In the genomic region with DNA sequence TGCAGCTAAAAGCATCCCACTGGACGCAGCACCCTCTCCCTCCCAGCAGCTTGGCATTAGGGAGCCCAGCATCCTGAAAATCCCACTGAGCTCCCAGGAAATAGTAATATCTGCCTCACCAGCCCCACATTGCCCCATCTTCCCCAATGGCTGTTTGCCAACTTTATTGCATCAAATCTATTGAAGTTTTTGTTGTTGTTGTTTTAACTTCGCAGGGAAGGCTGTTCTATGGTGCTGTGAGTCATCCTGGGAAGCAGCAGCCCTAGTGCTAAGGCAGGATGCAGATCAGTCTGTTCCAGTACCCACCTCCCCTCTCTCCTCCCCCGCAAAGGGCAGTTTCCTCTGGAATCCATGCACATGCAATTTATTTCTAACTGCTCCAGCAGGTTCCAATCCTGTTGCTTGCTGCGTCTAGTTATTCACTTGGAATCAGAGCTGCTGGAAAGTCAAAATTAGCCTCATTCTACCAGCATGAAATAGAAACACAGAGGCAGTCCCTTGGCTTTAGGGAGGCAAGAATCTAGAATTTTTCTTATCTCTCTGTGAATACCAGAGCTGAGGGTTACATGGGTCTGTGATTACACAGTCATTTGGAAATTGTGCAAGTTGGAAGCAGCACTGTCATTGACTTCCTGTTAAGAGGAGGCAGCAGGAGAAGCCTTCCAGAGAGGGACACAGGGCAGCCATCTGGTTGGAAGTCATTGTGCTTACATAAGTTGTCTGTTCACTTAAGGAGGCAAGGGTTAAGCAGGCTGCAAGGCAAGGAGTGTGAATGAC, we compare ENCODE assay signal across 9 cellular contexts.
A peak's percentile ranks its signal among the peaks of the same experiment; 100 is the strongest.
DNase-seq lines count a peak whose midpoint lies in the region; ATAC-seq and TF ChIP-seq lines count a peak whose summit lies in the region.
"Had no signal": no experiment of that assay in that cellular context is flagged by ENCODE, and none has a peak within 500 bp of the region (broad histone marks: within the 10 kb centered on the region; RNA-seq: fewer than 3 reads in every experiment).

No MANE protein-coding gene starts in this region.

- H3K9me3 ChIP-seq in HUES48 (ENCODE audit: control insufficient read depth, insufficient read depth, low read length): no peaks in the 10 kb centered on the region

- CTCF ChIA-PET in T-cell (lab: Charles Lee): no interaction called here

- TF ChIP-seq CTCF in brain microvascular endothelial cell (IDR thresholded peaks at IDR 0.05; ENCODE audit: low read depth, low read length, missing control alignments): no peak

- no peak overlapping the region for H3K9ac ChIP-seq in HUES48 (ENCODE audit: low read depth, low read length)

- peaks cover 0 to 7% (median 3%) of the 10 kb centered on the region in 3 donors for H3K9me3 Mint-ChIP-seq in T-cell

- H3K27ac Mint-ChIP-seq in T-cell: no peak overlapping the region

- H3K36me3 ChIP-seq in HUES48 (ENCODE audit: control insufficient read depth, insufficient read depth, low read length) (no peaks in the 10 kb centered on the region), brain microvascular endothelial cell (replicated peaks) (no peaks in the 10 kb centered on the region)

- in situ Hi-C loops in brain microvascular endothelial cell (cut with HindIII; ENCODE audit: low pct_ligation_motif_present, low sequenced_read_pairs): no loop called here

- H3K4me3 Mint-ChIP-seq in T-cell: no peak overlapping the region
- H3K4me3 Mint-ChIP-seq: activated T-cell treated with anti-CD3 and anti-CD28 coated beads, Interleukin-2, amount 50 U/mL, for 4 hours had no signal

- H3K4me1 Mint-ChIP-seq in T-cell: no peaks in the 10 kb centered on the region

- H3K27me3 Mint-ChIP-seq in T-cell: peaks cover 31 to 44% of the 10 kb centered on the region in 2 donors

- H3K4me1 ChIP-seq in HUES48 (ENCODE audit: control insufficient read depth, insufficient read depth, low read length): peaks cover 7% of the 10 kb centered on the region; the same call in 1 of the 2 replicates

- H3K27me3 ChIP-seq in HUES48 (ENCODE audit: control insufficient read depth, insufficient read depth, low read length): no peaks in the 10 kb centered on the region
- no peaks in the 10 kb centered on the region for H3K27me3 ChIP-seq in brain microvascular endothelial cell (replicated peaks)

- H3K27ac ChIP-seq in HUES48 (ENCODE audit: low read depth, low read length) (peak overlapping the region; percentile 54), brain microvascular endothelial cell (peak overlapping the region; percentile 24)

- POLR2A ChIA-PET in T-cell (lab: Charles Lee): no interaction called here

- no peak for ATAC-seq in T-cell (replicated peaks in 1 of 4)
- no peak for ATAC-seq in HG02678 (IDR thresholded peaks at IDR 0.05; ENCODE audit: unreplicated experiment)
- ATAC-seq: activated T-cell treated with anti-CD3 and anti-CD28 coated beads, Interleukin-2, amount 50 U/mL, for 4 hours had no signal

- no peak overlapping the region for H3K4me3 ChIP-seq in HUES48 (ENCODE audit: low read depth, low read length)
- no peak overlapping the region for H3K4me3 ChIP-seq in brain microvascular endothelial cell (ENCODE audit: low read depth, low read length)

- DNase-seq in A172 (ENCODE audit: low spot score) (peak; percentile 87), brain microvascular endothelial cell (peak; percentile 91), kidney glomerular epithelial cell (lab: John Stamatoyannopoulos, UW) (peak; percentile 83), T-cell (no peak), GM19240 (ENCODE audit: insufficient read length, low spot score) (no peak)
- no peak for DNase-seq in stimulated activated CD4-positive, alpha-beta T cell treated with anti-CD3 and anti-CD28 coated beads, Interleukin-2, amount 100 ng/mL, for 24 hours
- DNase-seq: activated T-cell treated with anti-CD3 and anti-CD28 coated beads, Interleukin-2, amount 50 U/mL, for 4 hours had no signal

- no peaks in the 10 kb centered on the region for H3K36me3 Mint-ChIP-seq in T-cell

Comparison
In these comparisons a context has a peak if more than half of its experiments do, and no peak if none do; other contexts are left out.
1. DNase-seq: peak in A172 (single experiment), brain microvascular endothelial cell (single experiment) and kidney glomerular epithelial cell (single experiment); none in T-cell (0 of 34), GM19240 (single experiment) and stimulated activated CD4-positive, alpha-beta T cell treated with anti-CD3 and anti-CD28 coated beads, Interleukin-2, amount 100 ng/mL, for 24 hours (0 of 2).